Comparison of ENCODE assay signal across 8 cellular contexts in genomic region chr20:2281563-2281962, GRCh38. TPM values are rescaled to one million over a fixed set of nuclear protein-coding genes. Genes with fewer than 3 reads are reported as not detected.
"Had no signal": no experiment of that assay in that cellular context is flagged by ENCODE, and none has a peak within 500 bp of the region (broad histone marks: within the 10 kb centered on the region; RNA-seq: fewer than 3 reads in every experiment).

No MANE protein-coding gene starts in this region.

- H3K27ac ChIP-seq: HL-60 had no signal

- H3K27ac Mint-ChIP-seq: GM23338 had no signal

- H3K4me3 ChIP-seq: GM23338 had no signal

- ATAC-seq: GM23338 had no signal

- FAIRE-seq: H1, H54 had no signal

- DNase-seq: H9, HCEC 1CT, IMR-90 had no signal

RNA-seq across cellular contexts. Expression of gene TGM3, which starts 14.2 kb away (rescaled TPM):
- total RNA-seq: GM23338, H1, H9, HT1080, IMR-90 had no signal
- polyA plus RNA-seq: IMR-90 had no signal
